8 cellular contexts compared by ENCODE assay signal in genomic region chr17:31052187-31052889, GRCh38. TPM values are rescaled to one million over a fixed set of nuclear protein-coding genes. Genes with fewer than 3 reads are reported as not detected.
DNase-seq lines count a peak whose midpoint lies in the region; ATAC-seq and TF ChIP-seq lines count a peak whose summit lies in the region.

No MANE protein-coding gene starts in this region.

- ATAC-seq in central memory CD8-positive, alpha-beta T cell (replicated peaks; ENCODE audit: extremely low read depth, poor library complexity, severe bottlenecking), result peak; percentile 68
- no peak for ATAC-seq in HG02938 (IDR thresholded peaks at IDR 0.05; ENCODE audit: unreplicated experiment)

- TF ChIP-seq CTCF in CD14-positive monocyte (IDR thresholded peaks at IDR 0.05) (no peak), nephron progenitor cell (IDR thresholded peaks at IDR 0.05) (no peak)

- H3K27ac Mint-ChIP-seq in CD14-positive monocyte (peak overlapping the region; percentile 92 to 98 (median 96)), nephron progenitor cell (no peak overlapping the region)
- H3K27ac Mint-ChIP-seq in central memory CD8-positive, alpha-beta T cell (ENCODE audit: low read depth), result peak overlapping the region; percentile 71
- no peak overlapping the region for H3K27ac Mint-ChIP-seq in activated T-helper 1 cell treated with anti-CD3 and anti-CD28 coated beads, Interleukin-12 subunit alpha, Interleukin-12 subunit beta, Interleukin-2, Interleukin-4 antibody, amounts not matched to agents 30 ng/mL and 10 ng/mL and 1 ng/mL, durations not matched to agents 14 hours and 24 hours and 36 hours

- H3K4me3 Mint-ChIP-seq in CD14-positive monocyte (peak overlapping the region; percentile 28 to 76), nephron progenitor cell (no peak overlapping the region)
- peak overlapping the region; percentile 10 for H3K4me3 Mint-ChIP-seq in central memory CD8-positive, alpha-beta T cell
- no peak overlapping the region for H3K4me3 Mint-ChIP-seq in activated T-helper 1 cell treated with anti-CD3 and anti-CD28 coated beads, Interleukin-12 subunit alpha, Interleukin-12 subunit beta, Interleukin-2, Interleukin-4 antibody, amounts not matched to agents 30 ng/mL and 10 ng/mL and 1 ng/mL, durations not matched to agents 14 hours and 24 hours and 36 hours

- peak; percentile 67 for DNase-seq in CD14-positive monocyte (ENCODE audit: low spot score)
- peak; percentile 93 for DNase-seq in MV-4-11 (lab: John Stamatoyannopoulos, UW)
- DNase-seq in central memory CD8-positive, alpha-beta T cell (ENCODE audit: low spot score in 2 of 2), result no peak
- peak; percentile 49 for DNase-seq in mucosa of gallbladder (ENCODE audit: low spot score)
- DNase-seq in activated T-helper 1 cell treated with anti-CD3 and anti-CD28 coated beads, Interleukin-12 subunit alpha, Interleukin-12 subunit beta, Interleukin-2, Interleukin-4 antibody, amounts not matched to agents 30 ng/mL and 10 ng/mL and 1 ng/mL, durations not matched to agents 14 hours and 24 hours and 36 hours (ENCODE audit: low spot score), result no peak
- DNase-seq in nephron progenitor cell, result no peak
- DNase-seq in DMS79 treated with DMSO at 0.1 percent for 48 hours (lab: John Stamatoyannopoulos, UW), result no peak

- intact Hi-C loops in CD14-positive monocyte (cut with micrococcal nuclease), result loop anchor here (2.0 to 5.0 kb wide), 4 partner anchors 14 to 100 kb away; partner anchors contain the start of gene NF1 (in 1 of the 2)
- intact Hi-C loops in activated T-helper 1 cell treated with anti-CD3 and anti-CD28 coated beads, Interleukin-12 subunit alpha, Interleukin-12 subunit beta, Interleukin-2, Interleukin-4 antibody, amounts not matched to agents 30 ng/mL and 10 ng/mL and 1 ng/mL, durations not matched to agents 14 hours and 24 hours and 36 hours (cut with micrococcal nuclease), result no loop called here

- no peaks in the 10 kb centered on the region for H3K27me3 Mint-ChIP-seq in CD14-positive monocyte (ENCODE audit: low read depth in 3 of 3)
- no peaks in the 10 kb centered on the region for H3K27me3 Mint-ChIP-seq in central memory CD8-positive, alpha-beta T cell
- H3K27me3 Mint-ChIP-seq in activated T-helper 1 cell treated with anti-CD3 and anti-CD28 coated beads, Interleukin-12 subunit alpha, Interleukin-12 subunit beta, Interleukin-2, Interleukin-4 antibody, amounts not matched to agents 30 ng/mL and 10 ng/mL and 1 ng/mL, durations not matched to agents 14 hours and 24 hours and 36 hours (ENCODE audit: insufficient read depth), result peaks cover 1% of the 10 kb centered on the region
- H3K27me3 Mint-ChIP-seq in nephron progenitor cell (ENCODE audit: low read depth, poor library complexity), result peaks cover 32% of the 10 kb centered on the region

- H3K36me3 Mint-ChIP-seq in CD14-positive monocyte (peaks cover 0 to 9% of the 10 kb centered on the region in 2 donors), nephron progenitor cell (ENCODE audit: low read depth) (no peaks in the 10 kb centered on the region)
- peaks cover 3% of the 10 kb centered on the region for H3K36me3 Mint-ChIP-seq in central memory CD8-positive, alpha-beta T cell (ENCODE audit: insufficient read depth)
- H3K36me3 Mint-ChIP-seq in activated T-helper 1 cell treated with anti-CD3 and anti-CD28 coated beads, Interleukin-12 subunit alpha, Interleukin-12 subunit beta, Interleukin-2, Interleukin-4 antibody, amounts not matched to agents 30 ng/mL and 10 ng/mL and 1 ng/mL, durations not matched to agents 14 hours and 24 hours and 36 hours (ENCODE audit: low read depth), result no peaks in the 10 kb centered on the region

- H3K4me1 Mint-ChIP-seq in CD14-positive monocyte (peaks cover 31% of the 10 kb centered on the region), nephron progenitor cell (no peaks in the 10 kb centered on the region)
- peaks cover 22% of the 10 kb centered on the region for H3K4me1 Mint-ChIP-seq in central memory CD8-positive, alpha-beta T cell
- peaks cover 20% of the 10 kb centered on the region for H3K4me1 Mint-ChIP-seq in activated T-helper 1 cell treated with anti-CD3 and anti-CD28 coated beads, Interleukin-12 subunit alpha, Interleukin-12 subunit beta, Interleukin-2, Interleukin-4 antibody, amounts not matched to agents 30 ng/mL and 10 ng/mL and 1 ng/mL, durations not matched to agents 14 hours and 24 hours and 36 hours (ENCODE audit: low read depth)

- H3K9me3 Mint-ChIP-seq in CD14-positive monocyte (peaks cover 0 to 5% (median 0%) of the 10 kb centered on the region in 7 donors), nephron progenitor cell (no peaks in the 10 kb centered on the region)
- H3K9me3 Mint-ChIP-seq in central memory CD8-positive, alpha-beta T cell, result no peaks in the 10 kb centered on the region
- peaks cover 3% of the 10 kb centered on the region for H3K9me3 Mint-ChIP-seq in activated T-helper 1 cell treated with anti-CD3 and anti-CD28 coated beads, Interleukin-12 subunit alpha, Interleukin-12 subunit beta, Interleukin-2, Interleukin-4 antibody, amounts not matched to agents 30 ng/mL and 10 ng/mL and 1 ng/mL, durations not matched to agents 14 hours and 24 hours and 36 hours

RNA-seq across cellular contexts. Expression of gene NF1, which starts 42.4 kb away (rescaled TPM):
- polyA plus RNA-seq in CD14-positive monocyte, result 1 to 10 TPM; 1.2 to 2.1 TPM
- total RNA-seq in mucosa of gallbladder, result 50.8 TPM
- total RNA-seq in activated T-helper 1 cell treated with anti-CD3 and anti-CD28 coated beads, Interleukin-12 subunit alpha, Interleukin-12 subunit beta, Interleukin-2, Interleukin-4 antibody, amounts not matched to agents 30 ng/mL and 10 ng/mL and 1 ng/mL, durations not matched to agents 14 hours and 24 hours and 36 hours, result 30.0 and 31.5 TPM in 2 replicates

Comparison
In these comparisons a context has a peak if more than half of its experiments do, and no peak if none do; other contexts are left out.
1. DNase-seq: peak in CD14-positive monocyte (single experiment), MV-4-11 (single experiment) and mucosa of gallbladder (single experiment); none in central memory CD8-positive, alpha-beta T cell (0 of 2), activated T-helper 1 cell treated with anti-CD3 and anti-CD28 coated beads, Interleukin-12 subunit alpha, Interleukin-12 subunit beta, Interleukin-2, Interleukin-4 antibody, amounts not matched to agents 30 ng/mL and 10 ng/mL and 1 ng/mL, durations not matched to agents 14 hours and 24 hours and 36 hours (single experiment), nephron progenitor cell (single experiment) and DMS79 treated with DMSO at 0.1 percent for 48 hours (single experiment).
2. H3K27ac Mint-ChIP-seq: peak in CD14-positive monocyte (7 of 7) and central memory CD8-positive, alpha-beta T cell (single experiment); none in activated T-helper 1 cell treated with anti-CD3 and anti-CD28 coated beads, Interleukin-12 subunit alpha, Interleukin-12 subunit beta, Interleukin-2, Interleukin-4 antibody, amounts not matched to agents 30 ng/mL and 10 ng/mL and 1 ng/mL, durations not matched to agents 14 hours and 24 hours and 36 hours (single experiment) and nephron progenitor cell (single experiment).
3. H3K4me3 Mint-ChIP-seq: peak in CD14-positive monocyte (2 of 2) and central memory CD8-positive, alpha-beta T cell (single experiment); none in activated T-helper 1 cell treated with anti-CD3 and anti-CD28 coated beads, Interleukin-12 subunit alpha, Interleukin-12 subunit beta, Interleukin-2, Interleukin-4 antibody, amounts not matched to agents 30 ng/mL and 10 ng/mL and 1 ng/mL, durations not matched to agents 14 hours and 24 hours and 36 hours (single experiment) and nephron progenitor cell (single experiment).